10 cellular contexts compared by ENCODE assay signal in the genomic region with DNA sequence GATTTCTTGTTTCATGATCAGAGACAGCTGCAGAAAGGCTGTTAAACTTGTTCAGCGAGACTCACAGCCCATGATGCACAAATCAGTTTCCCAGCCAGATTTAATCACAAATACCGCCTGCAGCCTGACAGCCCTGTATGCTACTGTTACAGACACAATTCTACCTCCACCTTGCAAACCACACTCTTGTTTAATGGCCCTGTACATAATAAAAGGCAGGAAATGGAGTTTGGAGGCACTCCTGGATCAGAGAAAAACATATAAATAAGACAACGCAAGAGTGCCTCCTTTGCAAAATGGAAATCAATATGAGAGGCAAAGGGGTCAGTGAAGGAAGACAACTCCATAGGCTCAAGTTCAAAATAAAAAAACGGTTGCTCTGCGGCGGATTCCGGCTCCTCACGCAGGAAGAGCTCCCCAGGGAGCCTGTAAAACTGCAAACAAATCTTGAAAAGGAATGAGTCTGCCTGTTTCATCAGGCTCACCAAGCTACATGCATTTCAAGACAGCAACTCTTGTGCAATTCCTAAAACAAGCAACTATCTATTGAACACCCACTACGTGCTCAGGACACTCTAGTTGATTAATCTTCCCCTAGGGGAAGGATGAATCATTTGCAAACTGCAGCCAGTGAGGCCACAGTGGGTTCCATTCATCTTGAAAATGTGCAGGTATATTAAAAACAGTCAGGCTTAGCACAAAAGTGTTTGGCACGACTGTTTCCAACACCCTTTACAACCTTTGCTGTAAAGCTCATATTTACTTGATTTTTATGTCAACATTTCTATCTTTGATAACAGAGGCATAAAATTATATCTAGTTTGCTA. TPM values are rescaled to one million over a fixed set of nuclear protein-coding genes. Genes with fewer than 3 reads are reported as not detected.
DNase-seq lines count a peak whose midpoint lies in the region; ATAC-seq and TF ChIP-seq lines count a peak whose summit lies in the region.
"Had no signal": no experiment of that assay in that cellular context is flagged by ENCODE, and none has a peak within 500 bp of the region (broad histone marks: within the 10 kb centered on the region; RNA-seq: fewer than 3 reads in every experiment).

No MANE protein-coding gene starts in this region.

- POLR2A ChIA-PET in naive thymus-derived CD4-positive, alpha-beta T cell (lab: Charles Lee): no interaction called here

- in situ Hi-C loops in brain microvascular endothelial cell (cut with HindIII; ENCODE audit: low pct_ligation_motif_present, low sequenced_read_pairs): no loop called here

- CTCF ChIA-PET in naive thymus-derived CD4-positive, alpha-beta T cell (lab: Charles Lee): interaction anchor here (0.6 kb wide), 1 partner anchor 23 kb away, joined by 3 read pairs; no protein-coding TSS in a partner anchor

- peaks cover 0 to 6% (median 0%) of the 10 kb centered on the region in 7 donors for H3K4me1 Mint-ChIP-seq in naive thymus-derived CD4-positive, alpha-beta T cell

- intact Hi-C loops in naive thymus-derived CD4-positive, alpha-beta T cell (cut with micrococcal nuclease): no loop called here

- H3K4me1 ChIP-seq in naive thymus-derived CD4-positive, alpha-beta T cell (ENCODE audit: control insufficient read depth in 2 of 2, insufficient read depth in 2 of 2, low read length in 2 of 2): no peaks in the 10 kb centered on the region

- H3K9me3 Mint-ChIP-seq in naive thymus-derived CD4-positive, alpha-beta T cell: no peaks in the 10 kb centered on the region
- H3K9me3 Mint-ChIP-seq: neural crest cell had no signal

- H3K27me3 Mint-ChIP-seq in naive thymus-derived CD4-positive, alpha-beta T cell: peaks cover 0 to 7% (median 0%) of the 10 kb centered on the region in 5 donors

- H3K27me3 ChIP-seq in brain microvascular endothelial cell (replicated peaks): no peaks in the 10 kb centered on the region
- no peaks in the 10 kb centered on the region for H3K27me3 ChIP-seq in naive thymus-derived CD4-positive, alpha-beta T cell (ENCODE audit: control insufficient read depth in 2 of 2, insufficient read depth in 2 of 2, low read length in 2 of 2)

- H3K4me3 ChIP-seq in brain microvascular endothelial cell (ENCODE audit: low read depth, low read length): no peak overlapping the region
- H3K4me3 ChIP-seq in naive thymus-derived CD4-positive, alpha-beta T cell (ENCODE audit: low read length): no peak overlapping the region

- no peaks in the 10 kb centered on the region for H3K9me3 ChIP-seq in naive thymus-derived CD4-positive, alpha-beta T cell (ENCODE audit: control insufficient read depth in 2 of 3, low read length in 3 of 3)

- H3K4me3 Mint-ChIP-seq in naive thymus-derived CD4-positive, alpha-beta T cell: no peak overlapping the region
- H3K4me3 Mint-ChIP-seq: neural crest cell had no signal

- TF ChIP-seq CTCF in brain microvascular endothelial cell (IDR thresholded peaks at IDR 0.05; ENCODE audit: low read depth, low read length, missing control alignments) (no peak), GM20000 (IDR thresholded peaks at IDR 0.05; ENCODE audit: extremely low read depth, missing control alignments) (no peak)

- no peak overlapping the region for H3K27ac ChIP-seq in brain microvascular endothelial cell
- no peak overlapping the region for H3K27ac ChIP-seq in naive thymus-derived CD4-positive, alpha-beta T cell (ENCODE audit: low read depth, low read length)
- H3K27ac ChIP-seq: KMS-11 had no signal

- H3K36me3 Mint-ChIP-seq in naive thymus-derived CD4-positive, alpha-beta T cell: no peaks in the 10 kb centered on the region

- peak; percentile 19 for ATAC-seq in naive thymus-derived CD4-positive, alpha-beta T cell
- ATAC-seq in HG03108 (IDR thresholded peaks at IDR 0.05; ENCODE audit: unreplicated experiment) (no peak), GM21529 (IDR thresholded peaks at IDR 0.05; ENCODE audit: unreplicated experiment) (no peak)

- peak; percentile 85 for DNase-seq in EH (ENCODE audit: low read depth)
- peak; percentile 73 for DNase-seq in NCI-H2029 treated with DMSO at 0.1 percent for 48 hours (lab: John Stamatoyannopoulos, UW)
- DNase-seq in brain microvascular endothelial cell: peak; percentile 64
- DNase-seq in naive thymus-derived CD4-positive, alpha-beta T cell: no peak
- no peak for DNase-seq in GM20000 (ENCODE audit: low spot score)
- DNase-seq in activated naive CD4-positive, alpha-beta T cell treated with anti-CD3 and anti-CD28 coated beads, Interleukin-2, amount 50 U/mL, for 16 hours: no peak

- no peaks in the 10 kb centered on the region for H3K36me3 ChIP-seq in brain microvascular endothelial cell (replicated peaks)
- no peaks in the 10 kb centered on the region for H3K36me3 ChIP-seq in naive thymus-derived CD4-positive, alpha-beta T cell (ENCODE audit: control insufficient read depth in 2 of 3, insufficient read depth in 3 of 3, low read length in 3 of 3)

- no peak overlapping the region for H3K27ac Mint-ChIP-seq in naive thymus-derived CD4-positive, alpha-beta T cell

RNA-seq across cellular contexts. Expression of a gene that starts 37.5 kb away (rescaled TPM):
- 10 to 100 TPM in 1 of 5 experiments, 1 to 10 TPM in 3, under 1 TPM in 1; 0.87 to 20.1 (median 2.4) TPM for total RNA-seq in naive thymus-derived CD4-positive, alpha-beta T cell
- polyA plus RNA-seq in naive thymus-derived CD4-positive, alpha-beta T cell: under 1 TPM; 0.30 to 0.37 TPM

Comparison
In these comparisons a context has a peak if more than half of its experiments do, and no peak if none do; other contexts are left out.
1. DNase-seq: peak in EH (single experiment), NCI-H2029 treated with DMSO at 0.1 percent for 48 hours (single experiment) and brain microvascular endothelial cell (single experiment); none in naive thymus-derived CD4-positive, alpha-beta T cell (0 of 9), GM20000 (single experiment) and activated naive CD4-positive, alpha-beta T cell treated with anti-CD3 and anti-CD28 coated beads, Interleukin-2, amount 50 U/mL, for 16 hours (single experiment).